24 cellular contexts compared by ENCODE assay signal in the genomic region with DNA sequence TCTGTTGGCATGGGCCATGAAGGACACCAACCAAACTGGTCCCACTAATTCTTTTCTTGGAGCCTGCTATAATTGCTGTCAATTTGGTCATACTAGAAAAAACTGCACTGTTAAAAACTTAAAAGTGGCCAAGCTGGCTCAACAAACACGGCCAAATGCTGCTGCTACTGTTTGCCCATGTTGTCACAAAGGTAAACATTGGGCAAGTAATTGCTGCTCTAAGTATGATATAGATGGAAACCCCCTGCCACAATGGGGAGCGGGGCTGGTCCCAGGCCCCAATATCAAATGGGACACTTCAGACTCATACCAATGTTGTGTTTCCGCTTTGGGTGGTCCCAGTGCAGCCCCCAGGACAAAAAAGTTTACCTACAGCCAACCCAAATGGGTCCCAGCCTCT.
"Had no signal": no experiment of that assay in that cellular context is flagged by ENCODE, and none has a peak within 500 bp of the region (broad histone marks: within the 10 kb centered on the region; RNA-seq: fewer than 3 reads in every experiment).

No MANE protein-coding gene starts in this region.

- H3K4me2 ChIP-seq: hepatocyte had no signal

- H3K4me1 ChIP-seq: gastroesophageal sphincter, heart left ventricle, left lung, lower lobe of right lung had no signal

- H3K36me3 ChIP-seq: esophagus muscularis mucosa, gastroesophageal sphincter, heart left ventricle, left lung, lower lobe of right lung had no signal

- H3K4me3 ChIP-seq: coronary artery, dorsolateral prefrontal cortex, esophagus muscularis mucosa, gastroesophageal sphincter, heart left ventricle, hepatocyte, left lung, lower lobe of right lung had no signal

- H3K4me3 Mint-ChIP-seq: immature natural killer cell; naive thymus-derived CD4-positive, alpha-beta T cell had no signal

- H3K9me3 ChIP-seq: gastroesophageal sphincter, lower lobe of right lung had no signal

- DNase-seq: dorsolateral prefrontal cortex; effector CD4-positive, alpha-beta T cell; effector memory CD4-positive, alpha-beta T cell; foreskin keratinocyte; heart left ventricle; hypothalamus; immature natural killer cell; islet precursor cell; kidney; kidney glomerular epithelial cell; left colon; left lung; left ventricle myocardium superior; lower lobe of right lung; mesenchymal stem cell; midbrain; naive thymus-derived CD4-positive, alpha-beta T cell had no signal

- H3K27me3 ChIP-seq: esophagus muscularis mucosa, foreskin keratinocyte, gastroesophageal sphincter, hepatocyte, left lung had no signal

- H3K27ac Mint-ChIP-seq: immature natural killer cell; naive thymus-derived CD4-positive, alpha-beta T cell had no signal

- H2AFZ ChIP-seq: hepatocyte had no signal

- H3K4me1 Mint-ChIP-seq: immature natural killer cell; naive thymus-derived CD4-positive, alpha-beta T cell had no signal

- H3K79me2 ChIP-seq: hepatocyte had no signal

- ATAC-seq: foreskin keratinocyte; gastroesophageal sphincter; heart left ventricle; left colon; left lung; left ventricle myocardium superior; lower lobe of right lung; naive thymus-derived CD4-positive, alpha-beta T cell had no signal

- H3K36me3 Mint-ChIP-seq: immature natural killer cell had no signal

- H3K27ac ChIP-seq: coronary artery, dorsolateral prefrontal cortex, esophagus muscularis mucosa, foreskin keratinocyte, gastroesophageal sphincter, heart left ventricle, hepatocyte, left lung, lower lobe of right lung had no signal

- FAIRE-seq: colon, endothelial cell of umbilical vein, frontal cortex, kidney had no signal
